Comparison of ENCODE assay signal across 16 cellular contexts in genomic region chr1:38061883-38062328, GRCh38. TPM values are rescaled to one million over a fixed set of nuclear protein-coding genes. Genes with fewer than 3 reads are reported as not detected.
DNase-seq lines count a peak whose midpoint lies in the region; ATAC-seq and TF ChIP-seq lines count a peak whose summit lies in the region.
"Had no signal": no experiment of that assay in that cellular context is flagged by ENCODE, and none has a peak within 500 bp of the region (broad histone marks: within the 10 kb centered on the region; RNA-seq: fewer than 3 reads in every experiment).

No MANE protein-coding gene starts in this region.

- H3K27me3 Mint-ChIP-seq in activated naive CD8-positive, alpha-beta T cell treated with anti-CD3 and anti-CD28 coated beads, Interleukin-2, amount 50 U/mL, for 24 hours: peaks cover 15% of the 10 kb centered on the region
- H3K27me3 Mint-ChIP-seq in activated naive CD8-positive, alpha-beta T cell treated with anti-CD3 and anti-CD28 coated beads for 36 hours: peaks cover 18% of the 10 kb centered on the region

- WGBS in heart left ventricle, 4 donors: 73 to 83% (median 75%) methylated on average over 7 of the region's 7 CpGs

- peak overlapping the region; percentile 33 for H3K27ac Mint-ChIP-seq in activated naive CD8-positive, alpha-beta T cell treated with anti-CD3 and anti-CD28 coated beads, Interleukin-2, amount 50 U/mL, for 24 hours
- H3K27ac Mint-ChIP-seq in activated naive CD8-positive, alpha-beta T cell treated with anti-CD3 and anti-CD28 coated beads for 36 hours: no peak overlapping the region
- H3K27ac Mint-ChIP-seq: endodermal cell; GM23338; progenitor cell of endocrine pancreas; T-helper 1 cell treated with Interleukin-12 subunit alpha and Interleukin-12 subunit beta and Interleukin-4 antibody, amounts not matched to agents 30 μg/mL and 1 μg/mL, for 36 hours had no signal

- H3K4me3 Mint-ChIP-seq in activated naive CD8-positive, alpha-beta T cell treated with anti-CD3 and anti-CD28 coated beads, Interleukin-2, amount 50 U/mL, for 24 hours: no peak overlapping the region
- no peak overlapping the region for H3K4me3 Mint-ChIP-seq in activated naive CD8-positive, alpha-beta T cell treated with anti-CD3 and anti-CD28 coated beads for 36 hours
- H3K4me3 Mint-ChIP-seq: endodermal cell; GM23338; T-helper 1 cell treated with Interleukin-12 subunit alpha and Interleukin-12 subunit beta and Interleukin-4 antibody, amounts not matched to agents 30 μg/mL and 1 μg/mL, for 36 hours had no signal

- H3K9me3 Mint-ChIP-seq in activated naive CD8-positive, alpha-beta T cell treated with anti-CD3 and anti-CD28 coated beads, Interleukin-2, amount 50 U/mL, for 24 hours: no peaks in the 10 kb centered on the region
- no peaks in the 10 kb centered on the region for H3K9me3 Mint-ChIP-seq in activated naive CD8-positive, alpha-beta T cell treated with anti-CD3 and anti-CD28 coated beads for 36 hours
- H3K9me3 Mint-ChIP-seq: endodermal cell; T-helper 1 cell treated with Interleukin-12 subunit alpha and Interleukin-12 subunit beta and Interleukin-4 antibody, amounts not matched to agents 30 μg/mL and 1 μg/mL, for 36 hours had no signal

- H3K4me1 Mint-ChIP-seq in activated naive CD8-positive, alpha-beta T cell treated with anti-CD3 and anti-CD28 coated beads, Interleukin-2, amount 50 U/mL, for 24 hours: peaks cover 4% of the 10 kb centered on the region
- H3K4me1 Mint-ChIP-seq in activated naive CD8-positive, alpha-beta T cell treated with anti-CD3 and anti-CD28 coated beads for 36 hours: peaks cover 4% of the 10 kb centered on the region

- H3K36me3 Mint-ChIP-seq in activated naive CD8-positive, alpha-beta T cell treated with anti-CD3 and anti-CD28 coated beads, Interleukin-2, amount 50 U/mL, for 24 hours (ENCODE audit: low read depth): no peaks in the 10 kb centered on the region
- no peaks in the 10 kb centered on the region for H3K36me3 Mint-ChIP-seq in activated naive CD8-positive, alpha-beta T cell treated with anti-CD3 and anti-CD28 coated beads for 36 hours

- H3K27ac ChIP-seq in heart left ventricle (no peak overlapping the region), WERI-Rb-1 (no peak overlapping the region), dorsolateral prefrontal cortex (no peak overlapping the region)
- H3K27ac ChIP-seq: ascending aorta had no signal

- TF ChIP-seq POLR2A in heart left ventricle (IDR thresholded peaks at IDR 0.05): no peak

- H3K9me3 ChIP-seq in heart left ventricle: no peaks in the 10 kb centered on the region
- no peaks in the 10 kb centered on the region for H3K9me3 ChIP-seq in WERI-Rb-1 (ENCODE audit: severe bottlenecking)
- H3K9me3 ChIP-seq: ascending aorta had no signal

- intact Hi-C loops in heart left ventricle (cut with DNase I) (no loop called here), dorsolateral prefrontal cortex (cut with DNase I) (no loop called here)

- H3K4me1 ChIP-seq in heart left ventricle: no peaks in the 10 kb centered on the region
- H3K4me1 ChIP-seq: ascending aorta had no signal

- H3K36me3 ChIP-seq in heart left ventricle: no peaks in the 10 kb centered on the region
- no peaks in the 10 kb centered on the region for H3K36me3 ChIP-seq in WERI-Rb-1
- H3K36me3 ChIP-seq: ascending aorta had no signal

- H3K27me3 ChIP-seq in heart left ventricle (peaks cover 0 to 3% (median 0%) of the 10 kb centered on the region in 9 donors), WERI-Rb-1 (ENCODE audit: insufficient read depth, low read depth, severe bottlenecking) (no peaks in the 10 kb centered on the region), dorsolateral prefrontal cortex (no peaks in the 10 kb centered on the region)
- H3K27me3 ChIP-seq: ascending aorta had no signal

- H3K4me3 ChIP-seq in heart left ventricle (no peak overlapping the region), WERI-Rb-1 (ENCODE audit: low read depth, low read length) (no peak overlapping the region), dorsolateral prefrontal cortex (no peak overlapping the region)
- H3K4me3 ChIP-seq: ascending aorta, GM23338 had no signal

- no peak for TF ChIP-seq CTCF in heart left ventricle (IDR thresholded peaks at IDR 0.05)
- TF ChIP-seq CTCF in WERI-Rb-1 (IDR thresholded peaks at IDR 0.05; ENCODE audit: low read depth, low read length): no peak
- no peak for TF ChIP-seq CTCF in dorsolateral prefrontal cortex (IDR thresholded peaks at IDR 0.05 in 54 of 56, conservative IDR thresholded peaks at IDR 0.05 in 2 of 56; ENCODE audit: low read depth in 1 of 56, partially characterized antibody in 56 of 56)

- DNase-seq in activated naive CD8-positive, alpha-beta T cell treated with anti-CD3 and anti-CD28 coated beads, Interleukin-2, amount 50 U/mL, for 24 hours: no peak
- DNase-seq in activated naive CD8-positive, alpha-beta T cell treated with anti-CD3 and anti-CD28 coated beads for 36 hours: no peak
- no peak for DNase-seq in NCI-H748 (lab: John Stamatoyannopoulos, UW; ENCODE audit: unreplicated experiment)
- DNase-seq in heart left ventricle: no peak
- DNase-seq in WERI-Rb-1: no peak
- no peak for DNase-seq in dorsolateral prefrontal cortex
- DNase-seq: endodermal cell; NCI-H1436 treated with DMSO at 0.1 percent for 48 hours; stimulated activated CD4-positive, alpha-beta T cell treated with anti-CD3 and anti-CD28 coated beads, Interleukin-2, amount 100 ng/mL, for 48 hours had no signal

- peak; percentile 74 for ATAC-seq in activated naive CD8-positive, alpha-beta T cell treated with anti-CD3 and anti-CD28 coated beads, Interleukin-2, amount 50 U/mL, for 24 hours
- ATAC-seq in GM21723 (IDR thresholded peaks at IDR 0.05; ENCODE audit: unreplicated experiment): peak; percentile 75
- ATAC-seq in HG03439 (IDR thresholded peaks at IDR 0.05; ENCODE audit: unreplicated experiment): peak; percentile 54
- ATAC-seq in heart left ventricle: no peak
- ATAC-seq: GM23338 had no signal

RNA-seq across cellular contexts. Expression of gene POU3F1, which starts 15.3 kb away (rescaled TPM):
- total RNA-seq in activated naive CD8-positive, alpha-beta T cell treated with anti-CD3 and anti-CD28 coated beads for 36 hours: under 1 TPM in 1 of 2 experiments, not detected in 1; 0.10 TPM
- total RNA-seq in heart left ventricle: under 1 TPM in 2 of 9 donors, not detected in 7; 0.17 to 0.18 TPM
- not detected for polyA plus RNA-seq in heart left ventricle
- 1 to 10 TPM; 1.6 to 8.4 (median 4.4) TPM for total RNA-seq in dorsolateral prefrontal cortex
- total RNA-seq: ascending aorta, subcutaneous adipose tissue had no signal

RNA-seq across cellular contexts. Expression of gene UTP11, which starts 49.4 kb away (rescaled TPM):
- 10 to 100 TPM; 83.5 to 89.2 TPM for total RNA-seq in activated naive CD8-positive, alpha-beta T cell treated with anti-CD3 and anti-CD28 coated beads for 36 hours
- total RNA-seq in heart left ventricle (10 to 100 TPM; 30.7 to 43.7 (median 36.5) TPM), dorsolateral prefrontal cortex (10 to 100 TPM; 13.6 to 33.4 (median 24.4) TPM)
- 10 to 100 TPM; 36.2 to 51.6 TPM for polyA plus RNA-seq in heart left ventricle

RNA-seq across cellular contexts. Expression of gene FHL3, which starts 56.6 kb away (rescaled TPM):
- total RNA-seq in activated naive CD8-positive, alpha-beta T cell treated with anti-CD3 and anti-CD28 coated beads for 36 hours: 10 to 100 TPM; 26.5 to 27.7 TPM
- total RNA-seq in heart left ventricle: 10 to 100 TPM in 6 of 9 donors, 1 to 10 TPM in 3; 4.6 to 27.0 (median 11.3) TPM
- polyA plus RNA-seq in heart left ventricle: 10 to 100 TPM; 13.7 to 15.4 TPM
- total RNA-seq in dorsolateral prefrontal cortex: 10 to 100 TPM in 51 of 120 experiments, 1 to 10 TPM in 69; 5.8 to 18.5 (median 9.6) TPM

Comparison
In these comparisons a context has a peak if more than half of its experiments do, and no peak if none do; other contexts are left out.
1. ATAC-seq: peak in activated naive CD8-positive, alpha-beta T cell treated with anti-CD3 and anti-CD28 coated beads, Interleukin-2, amount 50 U/mL, for 24 hours (single experiment), GM21723 (single experiment) and HG03439 (single experiment); none in heart left ventricle (0 of 4).